In genomic region chr1:155227261-155228095, GRCh38 we compare ENCODE assay signal across 8 cellular contexts. TPM values are rescaled to one million over a fixed set of nuclear protein-coding genes. Genes with fewer than 3 reads are reported as not detected.
DNase-seq lines count a peak whose midpoint lies in the region; ATAC-seq lines count a peak whose summit lies in the region.

No MANE protein-coding gene starts in this region.

- peak overlapping the region; percentile 57 for H3K9ac ChIP-seq in endocrine pancreas (ENCODE audit: control insufficient read depth, insufficient read depth, low read length)

- 0 to 2% methylated on average over 23 to 26 of the region's 42 CpGs for WGBS in mesodermal cell (ENCODE audit: insufficient coverage in 2 of 2), 2 experiments

- H3K9me3 ChIP-seq in endocrine pancreas (ENCODE audit: control insufficient read depth, low read length) = no peaks in the 10 kb centered on the region
- no peaks in the 10 kb centered on the region for H3K9me3 ChIP-seq in mesodermal cell (ENCODE audit: control insufficient read depth, low read length)

- peak overlapping the region; percentile 76 for H3K4me3 ChIP-seq in endocrine pancreas (ENCODE audit: control insufficient read depth, insufficient read depth, low read length)
- H3K4me3 ChIP-seq in mesodermal cell (ENCODE audit: extremely low read depth, insufficient read depth, low read length, poor library complexity, severe bottlenecking) = peak overlapping the region; percentile 74

- no peaks in the 10 kb centered on the region for H3K36me3 ChIP-seq in endocrine pancreas (ENCODE audit: control insufficient read depth, insufficient read depth, low read length)
- H3K36me3 ChIP-seq in mesodermal cell (ENCODE audit: control insufficient read depth, insufficient read depth, low read length) = no peaks in the 10 kb centered on the region

- H3K27me3 ChIP-seq in endocrine pancreas (ENCODE audit: control insufficient read depth, insufficient read depth, low read length) = no peaks in the 10 kb centered on the region

- H3K27ac ChIP-seq in mesodermal cell (ENCODE audit: low read depth, low read length, severe bottlenecking) = peak overlapping the region; percentile 97

- in situ Hi-C loops in Caki2 (cut with HindIII; ENCODE audit: low pct_unique_long_range_greater_than_20kb, low sequenced_read_pairs) = no loop called here

- peak; percentile 86 for ATAC-seq in GM21390 (IDR thresholded peaks at IDR 0.05; ENCODE audit: unreplicated experiment)

- DNase-seq in Caki2 (ENCODE audit: low read depth) (peak; percentile 99), HUDEP-2 (lab: John Stamatoyannopoulos, UW; ENCODE audit: unreplicated experiment in 76 of 76) (peak in 75 of 76 experiments; percentile 75 to 99 (median 97)), NOMO-1 treated with dmso at 0.1 percent for 144 hours (lab: John Stamatoyannopoulos, UW; ENCODE audit: unreplicated experiment) (peak; percentile 95)
- peak; percentile 100 for DNase-seq in activated CD8-positive, alpha-beta memory T cell treated with anti-CD3 and anti-CD28 coated beads, Interleukin-2, amount 50 U/mL, for 1 hour (ENCODE audit: extremely low read depth)
- peak; percentile 89 for DNase-seq in stimulated activated CD8-positive, alpha-beta memory T cell treated with anti-CD3 and anti-CD28 coated beads, Interleukin-15, amount 100 ng/mL, for 24 hours (ENCODE audit: low read depth)

- no peaks in the 10 kb centered on the region for H3K4me1 ChIP-seq in endocrine pancreas (ENCODE audit: control insufficient read depth, insufficient read depth, low read length)
- H3K4me1 ChIP-seq in mesodermal cell (ENCODE audit: control insufficient read depth, insufficient read depth, low read length, poor library complexity, severe bottlenecking) = peaks cover 14% of the 10 kb centered on the region

RNA-seq across cellular contexts. Expression of gene MTX1, which starts 19.0 kb away (rescaled TPM):
- total RNA-seq in Caki2 (2014; rRNA removed; shearing (Covaris generic); ENCODE audit: low replicate concordance) = 152 and 172 TPM in 2 replicates
- 56.6 TPM for polyA plus RNA-seq in mesodermal cell (2013, experiment 1 of 2)
- 41.7 TPM for polyA plus RNA-seq in mesodermal cell (2013, experiment 2 of 2)

RNA-seq across cellular contexts. Expression of gene THBS3, which starts 19.8 kb away (rescaled TPM):
- 20.5 and 28.3 TPM in 2 replicates for total RNA-seq in Caki2 (2014; rRNA removed; shearing (Covaris generic); ENCODE audit: low replicate concordance)
- polyA plus RNA-seq in mesodermal cell (2013, experiment 1 of 2) = 67.3 TPM
- 66.0 TPM for polyA plus RNA-seq in mesodermal cell (2013, experiment 2 of 2)

RNA-seq across cellular contexts. Expression of gene ENTREP3, which starts 27.8 kb away (rescaled TPM):
- total RNA-seq in Caki2 (2014; rRNA removed; shearing (Covaris generic); ENCODE audit: low replicate concordance) = 4.3 and 7.1 TPM in 2 replicates
- 62.6 TPM for polyA plus RNA-seq in mesodermal cell (2013, experiment 1 of 2)
- 54.7 TPM for polyA plus RNA-seq in mesodermal cell (2013, experiment 2 of 2)

RNA-seq across cellular contexts. Expression of gene SCAMP3, which starts 34.7 kb away (rescaled TPM):
- total RNA-seq in Caki2 (2014; rRNA removed; shearing (Covaris generic); ENCODE audit: low replicate concordance) = 52.5 and 77.8 TPM in 2 replicates
- polyA plus RNA-seq in mesodermal cell (2013, experiment 1 of 2) = 66.3 TPM
- 54.7 TPM for polyA plus RNA-seq in mesodermal cell (2013, experiment 2 of 2)

RNA-seq across cellular contexts. Expression of gene CLK2, which starts 45.8 kb away (rescaled TPM):
- 30.8 and 32.8 TPM in 2 replicates for total RNA-seq in Caki2 (2014; rRNA removed; shearing (Covaris generic); ENCODE audit: low replicate concordance)
- 59.9 TPM for polyA plus RNA-seq in mesodermal cell (2013, experiment 1 of 2)
- polyA plus RNA-seq in mesodermal cell (2013, experiment 2 of 2) = 59.1 TPM

Comparison
In these comparisons a context has a peak if more than half of its experiments do, and no peak if none do; other contexts are left out.
1. Peak in every context shown above with its lines: DNase-seq, ATAC-seq, H3K4me3 ChIP-seq and H3K27ac ChIP-seq.